12 cellular contexts compared by ENCODE assay signal in the genomic region with DNA sequence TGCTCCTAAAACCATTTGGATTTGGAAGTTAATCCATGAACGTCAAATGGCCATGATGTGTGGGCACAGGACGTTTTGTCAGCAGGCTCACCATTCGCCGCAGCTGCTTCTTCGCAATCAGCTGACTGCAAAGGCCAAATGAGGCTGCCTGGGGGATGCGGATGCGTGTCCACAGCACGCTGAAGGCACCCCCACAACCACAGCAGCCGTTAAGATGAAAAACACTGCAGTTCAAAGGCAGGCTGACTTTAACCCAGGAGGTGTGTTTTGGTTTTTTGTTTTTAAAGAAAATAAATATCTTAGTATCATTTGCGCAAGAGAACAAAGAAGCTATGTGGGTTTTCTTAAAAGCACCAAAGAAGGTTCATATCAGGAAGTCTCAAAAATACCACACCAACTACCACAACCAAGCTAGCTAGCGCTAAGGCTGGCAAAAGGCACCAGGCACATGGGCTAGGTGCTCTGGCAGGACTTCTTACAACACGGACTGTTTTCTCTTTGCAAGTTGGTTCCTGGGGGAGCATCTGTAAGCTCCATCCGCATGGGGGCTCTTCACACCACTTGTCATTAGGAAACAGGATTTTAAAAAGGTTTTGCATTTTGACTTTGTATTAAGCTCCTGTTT. TPM values are rescaled to one million over a fixed set of nuclear protein-coding genes. Genes with fewer than 3 reads are reported as not detected.
DNase-seq lines count a peak whose midpoint lies in the region; ATAC-seq and TF ChIP-seq lines count a peak whose summit lies in the region.
"Had no signal": no experiment of that assay in that cellular context is flagged by ENCODE, and none has a peak within 500 bp of the region (broad histone marks: within the 10 kb centered on the region; RNA-seq: fewer than 3 reads in every experiment).

No MANE protein-coding gene starts in this region.

- no peak for TF ChIP-seq CTCF in CD8-positive, alpha-beta T cell (IDR thresholded peaks at IDR 0.05)

- H3K4me1 ChIP-seq in CD8-positive, alpha-beta T cell (ENCODE audit: insufficient read depth, low read length), result peaks cover 87% of the 10 kb centered on the region

- H3K9me3 Mint-ChIP-seq in CD8-positive, alpha-beta T cell, result no peaks in the 10 kb centered on the region
- H3K9me3 Mint-ChIP-seq: endodermal cell had no signal

- intact Hi-C loops in CD8-positive, alpha-beta T cell (cut with DNase I, micrococcal nuclease), result loop anchor here (1.0 to 5.0 kb wide), 7 partner anchors 8 to 612 kb away; partner anchors contain the start of genes CARS1 (in 2 of the 2), NAP1L4 (in 2 of the 2) and TSSC4 (in 1 of the 2)

- H3K4me3 ChIP-seq in CD8-positive, alpha-beta T cell (ENCODE audit: low read depth, low read length), result peak overlapping the region; percentile 27

- peak; percentile 84 for ATAC-seq in CD8-positive, alpha-beta T cell
- ATAC-seq in HG02870 (IDR thresholded peaks at IDR 0.05; ENCODE audit: unreplicated experiment) (no peak), GM19452 (IDR thresholded peaks at IDR 0.05; ENCODE audit: unreplicated experiment) (no peak), HG02759 (IDR thresholded peaks at IDR 0.05; ENCODE audit: unreplicated experiment) (no peak)

- peak; percentile 61 to 93 (median 80) for DNase-seq in CD8-positive, alpha-beta T cell
- peak; percentile 70 for DNase-seq in activated CD4-positive, alpha-beta T cell treated with anti-CD3 and anti-CD28 coated beads, Interleukin-2, amount 50 U/mL, for 1 hour
- DNase-seq in activated naive CD8-positive, alpha-beta T cell treated with anti-CD3 and anti-CD28 coated beads, Interleukin-2, amount 50 U/mL, for 16 hours (ENCODE audit: low read depth, low spot score), result peak; percentile 20
- DNase-seq in stimulated activated CD4-positive, alpha-beta T cell treated with anti-CD3 and anti-CD28 coated beads, Interleukin-1b, Interleukin-23, amount 100 ng/mL, for 48 hours, result peak; percentile 53
- no peak for DNase-seq in Kasumi-1 (lab: John Stamatoyannopoulos, UW)
- DNase-seq: endodermal cell, NCI-H2029 treated with DMSO at 0.1 percent for 48 hours had no signal

- H3K4me1 Mint-ChIP-seq in CD8-positive, alpha-beta T cell (ENCODE audit: low read depth), result peaks cover 74% of the 10 kb centered on the region
- H3K4me1 Mint-ChIP-seq: B cell, endodermal cell had no signal

- peak overlapping the region; percentile 46 for H3K27ac ChIP-seq in CD8-positive, alpha-beta T cell (ENCODE audit: low read depth, low read length)
- H3K27ac ChIP-seq: neutrophil had no signal

- H3K36me3 Mint-ChIP-seq in CD8-positive, alpha-beta T cell, result peaks cover 45% of the 10 kb centered on the region

- POLR2A ChIA-PET in CD8-positive, alpha-beta T cell (lab: Charles Lee), result interaction anchor here (0.7 to 4.8 kb wide), 20 partner anchors 8 to 77 kb away, joined by 3 to 132 read pairs (median 5); partner anchors contain the start of genes CARS1 and NAP1L4

- H3K27me3 Mint-ChIP-seq in CD8-positive, alpha-beta T cell (ENCODE audit: low read depth), result no peaks in the 10 kb centered on the region
- H3K27me3 Mint-ChIP-seq: B cell had no signal

- no peaks in the 10 kb centered on the region for H3K9me3 ChIP-seq in CD8-positive, alpha-beta T cell (ENCODE audit: low read length)
- H3K9me3 ChIP-seq: neutrophil had no signal

- no peaks in the 10 kb centered on the region for H3K27me3 ChIP-seq in CD8-positive, alpha-beta T cell (ENCODE audit: insufficient read depth, low read length)
- H3K27me3 ChIP-seq: neutrophil had no signal

- peak overlapping the region; percentile 57 for H3K4me3 Mint-ChIP-seq in CD8-positive, alpha-beta T cell
- H3K4me3 Mint-ChIP-seq: B cell, endodermal cell had no signal

- peaks cover 20% of the 10 kb centered on the region for H3K36me3 ChIP-seq in CD8-positive, alpha-beta T cell (ENCODE audit: insufficient read depth, low read length)

- peak overlapping the region; percentile 92 for H3K27ac Mint-ChIP-seq in CD8-positive, alpha-beta T cell
- H3K27ac Mint-ChIP-seq: B cell, endodermal cell had no signal

- CTCF ChIA-PET in CD8-positive, alpha-beta T cell (lab: Charles Lee), result interaction anchor here (0.7 to 6.0 kb wide), 25 partner anchors 8 to 713 kb away, joined by 3 to 54 read pairs (median 5); partner anchors contain the start of genes C11orf21, CARS1, PHLDA2 and TSPAN32

RNA-seq across cellular contexts. Expression of gene NAP1L4, which starts 22.3 kb away (rescaled TPM):
- total RNA-seq in CD8-positive, alpha-beta T cell, result 100 to 1,000 TPM; 276 to 290 TPM

RNA-seq across cellular contexts. Expression of gene CARS1, which starts 42.8 kb away (rescaled TPM):
- total RNA-seq in CD8-positive, alpha-beta T cell, result 10 to 100 TPM; 34.2 to 34.7 TPM

Comparison
In these comparisons a context has a peak if more than half of its experiments do, and no peak if none do; other contexts are left out.
1. DNase-seq: peak in CD8-positive, alpha-beta T cell (7 of 7), activated CD4-positive, alpha-beta T cell treated with anti-CD3 and anti-CD28 coated beads, Interleukin-2, amount 50 U/mL, for 1 hour (single experiment), activated naive CD8-positive, alpha-beta T cell treated with anti-CD3 and anti-CD28 coated beads, Interleukin-2, amount 50 U/mL, for 16 hours (single experiment) and stimulated activated CD4-positive, alpha-beta T cell treated with anti-CD3 and anti-CD28 coated beads, Interleukin-1b, Interleukin-23, amount 100 ng/mL, for 48 hours (single experiment); none in Kasumi-1 (0 of 2).